Comparison of ENCODE assay signal across 13 cellular contexts in genomic region chr18:58455318-58455950, GRCh38.
A peak's percentile ranks its signal among the peaks of the same experiment; 100 is the strongest.
DNase-seq lines count a peak whose midpoint lies in the region; ATAC-seq, FAIRE-seq and TF ChIP-seq lines count a peak whose summit lies in the region.
"Had no signal": no experiment of that assay in that cellular context is flagged by ENCODE, and none has a peak within 500 bp of the region (broad histone marks: within the 10 kb centered on the region; RNA-seq: fewer than 3 reads in every experiment).

No MANE protein-coding gene starts in this region.

- H4K20me1 ChIP-seq in GM12878 (ENCODE audit: control insufficient read depth, insufficient read depth): no peaks in the 10 kb centered on the region

- no peak overlapping the region for H3K23ac ChIP-seq in neuronal stem cell (ENCODE audit: low read depth, low read length, poor library complexity)

- TF ChIP-seq EP300 in GM12878 (IDR thresholded peaks at IDR 0.05; ENCODE audit: borderline replicate concordance in 1 of 2, control insufficient read depth in 1 of 2, low read depth in 2 of 2, low read length in 2 of 2): no peak

- H3K36me3 Mint-ChIP-seq in activated CD4-positive, alpha-beta T cell treated with anti-CD3 and anti-CD28 coated beads for 36 hours (ENCODE audit: low read depth): no peaks in the 10 kb centered on the region
- no peaks in the 10 kb centered on the region for H3K36me3 Mint-ChIP-seq in activated CD4-positive, alpha-beta T cell treated with anti-CD3 and anti-CD28 coated beads, Interleukin-2, amount 10 ng/mL, durations not matched to agents 24 days and 14 days (ENCODE audit: low read depth)
- H3K36me3 Mint-ChIP-seq: natural killer cell treated with Interleukin-12 subunit alpha and Interleukin-12 subunit beta and Interleukin-15 and Interleukin-18, amount 100 ng/mL, for 72 hours had no signal

- POLR2A ChIA-PET in activated CD4-positive, alpha-beta T cell treated with anti-CD3 and anti-CD28 coated beads for 36 hours (lab: Charles Lee): no interaction called here
- POLR2A ChIA-PET in GM12878 (lab: Charles Lee): interaction anchor here (0.5 kb wide), 1 partner anchor 491 kb away, joined by 3 read pairs; no protein-coding TSS in a partner anchor

- BruUV-seq in GM12878 (replicated peaks; lab: Mats Ljungman, UMichigan): no TSS peak

- H3K79me1 ChIP-seq in neuronal stem cell (ENCODE audit: low read depth, low read length): no peaks in the 10 kb centered on the region

- H3K4me3 ChIP-seq in GM12878 (no peak overlapping the region), neuronal stem cell (ENCODE audit: low read length in 2 of 2) (no peak overlapping the region)
- H3K4me3 ChIP-seq: esophagus squamous epithelium had no signal

- no peak overlapping the region for H2BK15ac ChIP-seq in neuronal stem cell (ENCODE audit: low read length)

- no peak overlapping the region for H3K14ac ChIP-seq in neuronal stem cell (ENCODE audit: low read length)

- intact Hi-C loops in activated CD4-positive, alpha-beta T cell treated with anti-CD3 and anti-CD28 coated beads for 36 hours (cut with DNase I, micrococcal nuclease): no loop called here
- intact Hi-C loops in activated CD4-positive, alpha-beta T cell treated with anti-CD3 and anti-CD28 coated beads, Interleukin-2, amount 10 ng/mL, durations not matched to agents 24 days and 14 days (cut with micrococcal nuclease): no loop called here
- intact Hi-C loops in GM12878 (cut with micrococcal nuclease; ENCODE audit: unreplicated experiment): no loop called here

- H3K36me3 ChIP-seq in GM12878 (ENCODE audit: control insufficient read depth in 2 of 2, insufficient read depth in 2 of 2, low read length in 1 of 2) (no peaks in the 10 kb centered on the region), neuronal stem cell (replicated peaks in 1 of 2; ENCODE audit: control insufficient read depth in 2 of 2, insufficient read depth in 2 of 2, low read length in 2 of 2) (no peaks in the 10 kb centered on the region)
- H3K36me3 ChIP-seq: esophagus squamous epithelium had no signal

- CTCF ChIA-PET in activated CD4-positive, alpha-beta T cell treated with anti-CD3 and anti-CD28 coated beads for 36 hours (lab: Charles Lee): interaction anchor here (0.6 to 0.8 kb wide), 2 partner anchors 8 to 295 kb away, joined by 3 to 4 read pairs; no protein-coding TSS in a partner anchor
- CTCF ChIA-PET in GM12878 (lab: Yijun Ruan, JAX): interaction anchor here (1.3 kb wide), 1 partner anchor 309 kb away, joined by 3 read pairs; no protein-coding TSS in a partner anchor

- peak; percentile 61 for DNase-seq in activated CD4-positive, alpha-beta T cell treated with anti-CD3 and anti-CD28 coated beads for 36 hours
- no peak for DNase-seq in activated CD4-positive, alpha-beta T cell treated with anti-CD3 and anti-CD28 coated beads, Interleukin-2, amount 10 ng/mL, durations not matched to agents 24 days and 14 days
- DNase-seq in GM12878 (ENCODE audit: low read depth, low spot score) (peak; percentile 8), neuronal stem cell (ENCODE audit: low spot score) (no peak), NCI-H1092 (lab: John Stamatoyannopoulos, UW) (no peak), D341Med (ENCODE audit: low spot score) (no peak)
- DNase-seq in effector CD8-positive, alpha-beta T cell (lab: John Stamatoyannopoulos, UW): no peak
- DNase-seq: esophagus squamous epithelium; NCI-H1694; stimulated activated naive CD4-positive, alpha-beta T cell treated with Interleukin-2 at 50 U/mL for 16 hours had no signal

- H2AFZ ChIP-seq in GM12878 (ENCODE audit: control insufficient read depth, low read depth, low read length): no peak overlapping the region
- peak overlapping the region; percentile 26 for H2AFZ ChIP-seq in neuronal stem cell (ENCODE audit: low read length)

- TF ChIP-seq RAD21 in GM12878 (IDR thresholded peaks at IDR 0.05; ENCODE audit: insufficient read depth, low read depth, low read length): no peak

- no peak overlapping the region for H4K8ac ChIP-seq in neuronal stem cell (ENCODE audit: low read depth, low read length)

- no peaks in the 10 kb centered on the region for H3K79me2 ChIP-seq in GM12878 (ENCODE audit: control insufficient read depth, insufficient read depth, low read length)

- FAIRE-seq in GM12878 (lab: Jason Lieb, UNC): no peak
- FAIRE-seq: A204.1 had no signal

- no peak for TF ChIP-seq CTCF in GM12878 (IDR thresholded peaks at IDR 0.05 in 2 of 3, conservative IDR thresholded peaks at IDR 0.05 in 1 of 3; ENCODE audit: control insufficient read depth in 2 of 3, extremely low read depth in 1 of 3, insufficient read depth in 1 of 3, low read depth in 3 of 3, low read length in 3 of 3)

- H3K18ac ChIP-seq in neuronal stem cell (ENCODE audit: low read length): peak overlapping the region; percentile 15

- SMC1A ChIA-PET in GM12878 (lab: Charles Lee; ENCODE audit: uncharacterized antibody, unreplicated experiment): interaction anchor here (0.7 kb wide), 1 partner anchor 10 kb away, joined by 3 read pairs; no protein-coding TSS in a partner anchor

- no peaks in the 10 kb centered on the region for H3K9me3 ChIP-seq in GM12878 (replicated peaks; ENCODE audit: control insufficient read depth, insufficient read depth, low read length)
- H3K9me3 ChIP-seq in neuronal stem cell (replicated peaks in 1 of 2; ENCODE audit: control insufficient read depth in 2 of 2, insufficient read depth in 1 of 2, low read depth in 1 of 2, low read length in 2 of 2): no peaks in the 10 kb centered on the region
- H3K9me3 ChIP-seq: esophagus squamous epithelium had no signal

- TF ChIP-seq POLR2A in GM12878 (IDR thresholded peaks at IDR 0.05; ENCODE audit: low read depth, low read length): no peak

- H3K27ac ChIP-seq in GM12878 (ENCODE audit: control insufficient read depth, insufficient read depth) (no peak overlapping the region), neuronal stem cell (replicated peaks; ENCODE audit: low read length) (no peak overlapping the region)
- H3K27ac ChIP-seq: esophagus squamous epithelium had no signal

- H3K27ac Mint-ChIP-seq in activated CD4-positive, alpha-beta T cell treated with anti-CD3 and anti-CD28 coated beads for 36 hours: no peak overlapping the region
- H3K27ac Mint-ChIP-seq in activated CD4-positive, alpha-beta T cell treated with anti-CD3 and anti-CD28 coated beads, Interleukin-2, amount 10 ng/mL, durations not matched to agents 24 days and 14 days: no peak overlapping the region
- H3K27ac Mint-ChIP-seq: natural killer cell treated with Interleukin-12 subunit alpha and Interleukin-12 subunit beta and Interleukin-15 and Interleukin-18, amount 100 ng/mL, for 72 hours had no signal

- peak; percentile 95 for ATAC-seq in activated CD4-positive, alpha-beta T cell treated with anti-CD3 and anti-CD28 coated beads for 36 hours
- peak; percentile 94 for ATAC-seq in HG02610 (IDR thresholded peaks at IDR 0.05; ENCODE audit: unreplicated experiment)
- ATAC-seq in GM12878: peak; percentile 61
- ATAC-seq: natural killer cell treated with Interleukin-12 subunit alpha and Interleukin-12 subunit beta and Interleukin-15 and Interleukin-18, amount 100 ng/mL, for 72 hours had no signal

- H2BK12ac ChIP-seq in neuronal stem cell (ENCODE audit: low read length): peak overlapping the region; percentile 67

- 1% methylated on average over 7 of the region's 7 CpGs for WGBS in GM12878 (ENCODE audit: insufficient coverage, insufficient replicate concordance, low lambda C conversion rate, missing lambda C conversion rate)
- WGBS in neuronal stem cell (ENCODE audit: extremely low coverage in 2 of 2, insufficient read length in 2 of 2, insufficient replicate concordance in 1 of 2), 2 donors: no CpG with 5 or more reads among the region's 7 CpGs

- H3K4me1 Mint-ChIP-seq in activated CD4-positive, alpha-beta T cell treated with anti-CD3 and anti-CD28 coated beads for 36 hours: peaks cover 2% of the 10 kb centered on the region
- no peaks in the 10 kb centered on the region for H3K4me1 Mint-ChIP-seq in activated CD4-positive, alpha-beta T cell treated with anti-CD3 and anti-CD28 coated beads, Interleukin-2, amount 10 ng/mL, durations not matched to agents 24 days and 14 days

- in situ Hi-C loops in GM12878 (cut with MboI): no loop called here

- H3K27me3 ChIP-seq in GM12878 (replicated peaks in 1 of 2; ENCODE audit: control insufficient read depth in 2 of 2, insufficient read depth in 2 of 2, low read length in 1 of 2) (peaks cover 0 to 1% of the 10 kb centered on the region in 2 experiments; a peak in 1 of 4 replicates), neuronal stem cell (ENCODE audit: control insufficient read depth in 3 of 3, insufficient read depth in 3 of 3, low read depth in 1 of 3, low read length in 3 of 3) (no peaks in the 10 kb centered on the region)
- H3K27me3 ChIP-seq: esophagus squamous epithelium had no signal

- no peak overlapping the region for H2AK5ac ChIP-seq in neuronal stem cell (ENCODE audit: low read depth, low read length)

- no peaks in the 10 kb centered on the region for H3K27me3 Mint-ChIP-seq in activated CD4-positive, alpha-beta T cell treated with anti-CD3 and anti-CD28 coated beads for 36 hours
- H3K27me3 Mint-ChIP-seq in activated CD4-positive, alpha-beta T cell treated with anti-CD3 and anti-CD28 coated beads, Interleukin-2, amount 10 ng/mL, durations not matched to agents 24 days and 14 days: peaks cover 14% of the 10 kb centered on the region

- no peak overlapping the region for H3K4ac ChIP-seq in neuronal stem cell (ENCODE audit: low read length)

- no peaks in the 10 kb centered on the region for H3K9me3 Mint-ChIP-seq in activated CD4-positive, alpha-beta T cell treated with anti-CD3 and anti-CD28 coated beads for 36 hours (ENCODE audit: low read depth)
- H3K9me3 Mint-ChIP-seq in activated CD4-positive, alpha-beta T cell treated with anti-CD3 and anti-CD28 coated beads, Interleukin-2, amount 10 ng/mL, durations not matched to agents 24 days and 14 days: no peaks in the 10 kb centered on the region
- H3K9me3 Mint-ChIP-seq: natural killer cell treated with Interleukin-12 subunit alpha and Interleukin-12 subunit beta and Interleukin-15 and Interleukin-18, amount 100 ng/mL, for 72 hours had no signal

- no peak overlapping the region for H2BK120ac ChIP-seq in neuronal stem cell (ENCODE audit: low read depth, low read length)

- no peak overlapping the region for H4K91ac ChIP-seq in neuronal stem cell (ENCODE audit: low read depth, low read length, poor library complexity)

- RAD21 ChIA-PET in GM12878 (lab: Charles Lee; ENCODE audit: unreplicated experiment): interaction anchor here (0.6 kb wide), 1 partner anchor 22 kb away, joined by 3 read pairs; no protein-coding TSS in a partner anchor

- no peak overlapping the region for H2BK5ac ChIP-seq in neuronal stem cell (ENCODE audit: low read length)

- H3K4me2 ChIP-seq in GM12878 (ENCODE audit: control insufficient read depth, insufficient read depth) (no peak overlapping the region), neuronal stem cell (ENCODE audit: insufficient read depth, low read length, poor library complexity, severe bottlenecking) (no peak overlapping the region)

- H3K9ac ChIP-seq in GM12878 (ENCODE audit: control insufficient read depth, insufficient read depth, low read length) (no peak overlapping the region), neuronal stem cell (ENCODE audit: low read depth, low read length, poor library complexity) (no peak overlapping the region)

- no peak overlapping the region for H3K4me3 Mint-ChIP-seq in activated CD4-positive, alpha-beta T cell treated with anti-CD3 and anti-CD28 coated beads for 36 hours
- no peak overlapping the region for H3K4me3 Mint-ChIP-seq in activated CD4-positive, alpha-beta T cell treated with anti-CD3 and anti-CD28 coated beads, Interleukin-2, amount 10 ng/mL, durations not matched to agents 24 days and 14 days
- H3K4me3 Mint-ChIP-seq: natural killer cell treated with Interleukin-12 subunit alpha and Interleukin-12 subunit beta and Interleukin-15 and Interleukin-18, amount 100 ng/mL, for 72 hours had no signal

- H3K4me1 ChIP-seq in GM12878 (ENCODE audit: control insufficient read depth, insufficient read depth, low read length) (peaks cover 4% of the 10 kb centered on the region; the same call in 1 of the 2 replicates), neuronal stem cell (ENCODE audit: control insufficient read depth in 2 of 2, insufficient read depth in 1 of 2, low read depth in 1 of 2, low read length in 2 of 2) (peaks cover 2 to 12% of the 10 kb centered on the region in 2 donors)

Comparison
In these comparisons a context has a peak if more than half of its experiments do, and no peak if none do; other contexts are left out.
1. DNase-seq: peak in activated CD4-positive, alpha-beta T cell treated with anti-CD3 and anti-CD28 coated beads for 36 hours (single experiment) and GM12878 (single experiment); none in activated CD4-positive, alpha-beta T cell treated with anti-CD3 and anti-CD28 coated beads, Interleukin-2, amount 10 ng/mL, durations not matched to agents 24 days and 14 days (single experiment), neuronal stem cell (single experiment), NCI-H1092 (single experiment), effector CD8-positive, alpha-beta T cell (single experiment) and D341Med (single experiment).
2. Peak in every context shown above with its lines, with median percentiles within 50 percentile points of each other: ATAC-seq.